Comparison of ENCODE assay signal across 28 cellular contexts in genomic region chr4:88191404-88191803, GRCh38. TPM values are rescaled to one million over a fixed set of nuclear protein-coding genes. Genes with fewer than 3 reads are reported as not detected.
"Had no signal": no experiment of that assay in that cellular context is flagged by ENCODE, and none has a peak within 500 bp of the region (broad histone marks: within the 10 kb centered on the region; RNA-seq: fewer than 3 reads in every experiment).

No MANE protein-coding gene starts in this region.

- ATAC-seq: heart right ventricle; left ventricle myocardium superior; lower lobe of right lung; natural killer cell; psoas muscle; right cardiac atrium; stimulated activated naive B cell treated with anti-CD40 and anti-IgM and Interleukin-4, amounts not matched to agents 10 μg/mL and 1 μg/mL and 100 μg/mL, for 72 hours had no signal

- H3K27me3 Mint-ChIP-seq: dendritic cell treated with granulocyte-macrophage colony-stimulating factor and Interleukin-4, amounts not matched to agents 40 ng/mL and 50 ng/mL, for 4 days; stimulated activated naive B cell treated with anti-CD40 and anti-IgM and Interleukin-4, amounts not matched to agents 10 μg/mL and 1 μg/mL and 100 μg/mL, for 72 hours; stimulated activated naive CD8-positive, alpha-beta T cell treated with anti-CD3 and anti-CD28 coated beads, Interleukin-15, Interleukin-2, amounts not matched to agents 100 ng/mL and 50 ng/mL, for 24 hours had no signal

- H3K36me3 ChIP-seq: colonic mucosa, esophagus muscularis mucosa, heart right ventricle, lower lobe of right lung, ovary, thoracic aorta, tibial nerve, upper lobe of left lung had no signal

- DNase-seq: colonic mucosa; effector CD8-positive, alpha-beta T cell; foreskin melanocyte; glutamatergic neuron; heart right ventricle; hippocampal formation; left ventricle myocardium superior; lower lobe of right lung; natural killer cell; occipital lobe; ovary; posterior cingulate gyrus; psoas muscle; right cardiac atrium; small intestine; stimulated activated CD4-positive, alpha-beta T cell treated with anti-CD3 and anti-CD28 coated beads, Interleukin-15, amount 100 ng/mL, for 24 hours; stimulated activated CD4-positive, alpha-beta T cell treated with anti-CD3 and anti-CD28 coated beads, Interleukin-2, amount 100 ng/mL, for 48 hours; stimulated activated naive B cell treated with anti-CD40 and anti-IgM and Interleukin-4, amounts not matched to agents 10 μg/mL and 1 μg/mL and 100 μg/mL, for 72 hours; upper lobe of left lung had no signal

- H3K36me3 Mint-ChIP-seq: natural killer cell; stimulated activated naive B cell treated with anti-CD40 and anti-IgM and Interleukin-4, amounts not matched to agents 10 μg/mL and 1 μg/mL and 100 μg/mL, for 72 hours had no signal

- FAIRE-seq: endothelial cell of umbilical vein, islet of Langerhans, small intestine, urothelium cell line had no signal

- H3K4me3 Mint-ChIP-seq: dendritic cell treated with granulocyte-macrophage colony-stimulating factor and Interleukin-4, amounts not matched to agents 40 ng/mL and 50 ng/mL, for 4 days; natural killer cell; stimulated activated naive B cell treated with anti-CD40 and anti-IgM and Interleukin-4, amounts not matched to agents 10 μg/mL and 1 μg/mL and 100 μg/mL, for 72 hours; stimulated activated naive CD8-positive, alpha-beta T cell treated with anti-CD3 and anti-CD28 coated beads, Interleukin-15, Interleukin-2, amounts not matched to agents 100 ng/mL and 50 ng/mL, for 24 hours had no signal

- H3K27ac Mint-ChIP-seq: dendritic cell treated with granulocyte-macrophage colony-stimulating factor and Interleukin-4, amounts not matched to agents 40 ng/mL and 50 ng/mL, for 4 days; natural killer cell; stimulated activated naive B cell treated with anti-CD40 and anti-IgM and Interleukin-4, amounts not matched to agents 10 μg/mL and 1 μg/mL and 100 μg/mL, for 72 hours; stimulated activated naive CD8-positive, alpha-beta T cell treated with anti-CD3 and anti-CD28 coated beads, Interleukin-15, Interleukin-2, amounts not matched to agents 100 ng/mL and 50 ng/mL, for 24 hours had no signal

- H3K4me3 ChIP-seq: colonic mucosa, esophagus muscularis mucosa, heart right ventricle, lower lobe of right lung, ovary, psoas muscle, thoracic aorta, tibial nerve, upper lobe of left lung had no signal

- H3K9me3 ChIP-seq: colonic mucosa, esophagus muscularis mucosa, lower lobe of right lung, ovary, psoas muscle, thoracic aorta, tibial nerve, upper lobe of left lung had no signal

- H3K4me1 Mint-ChIP-seq: natural killer cell; stimulated activated naive B cell treated with anti-CD40 and anti-IgM and Interleukin-4, amounts not matched to agents 10 μg/mL and 1 μg/mL and 100 μg/mL, for 72 hours had no signal

- H3K27me3 ChIP-seq: colonic mucosa, esophagus muscularis mucosa, heart right ventricle, ovary, tibial nerve, upper lobe of left lung had no signal

- H3K4me1 ChIP-seq: esophagus muscularis mucosa, lower lobe of right lung, psoas muscle, tibial nerve, upper lobe of left lung had no signal

- H3K27ac ChIP-seq: colonic mucosa, esophagus muscularis mucosa, heart right ventricle, lower lobe of right lung, ovary, psoas muscle, thoracic aorta, tibial nerve, upper lobe of left lung had no signal

- H3K9me3 Mint-ChIP-seq: dendritic cell treated with granulocyte-macrophage colony-stimulating factor and Interleukin-4, amounts not matched to agents 40 ng/mL and 50 ng/mL, for 4 days; natural killer cell; stimulated activated naive B cell treated with anti-CD40 and anti-IgM and Interleukin-4, amounts not matched to agents 10 μg/mL and 1 μg/mL and 100 μg/mL, for 72 hours; stimulated activated naive CD8-positive, alpha-beta T cell treated with anti-CD3 and anti-CD28 coated beads, Interleukin-15, Interleukin-2, amounts not matched to agents 100 ng/mL and 50 ng/mL, for 24 hours had no signal

RNA-seq across cellular contexts. Expression of gene ABCG2, which starts 33.0 kb away (rescaled TPM):
- polyA plus RNA-seq: neural cell had no signal
